ENCODE assay signal across 7 cellular contexts in the genomic region with DNA sequence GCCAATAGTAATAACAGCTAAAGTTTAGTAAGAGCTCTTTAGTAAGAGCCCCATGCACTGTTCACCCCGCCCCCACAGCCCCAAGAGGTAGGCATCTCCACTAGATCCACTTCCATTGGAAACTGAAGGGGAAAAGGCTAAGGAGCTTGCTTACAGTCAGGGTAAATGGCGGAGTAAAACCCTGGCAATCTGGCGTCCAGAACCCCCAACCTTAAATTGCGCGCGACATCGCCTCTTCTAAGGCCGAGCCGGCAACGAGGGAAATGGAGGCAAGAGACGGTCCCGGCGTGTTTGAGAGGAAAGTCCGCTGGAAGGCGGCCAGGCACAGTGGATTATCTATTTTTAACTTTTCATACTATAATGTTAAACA. TPM values are rescaled to one million over a fixed set of nuclear protein-coding genes. Genes with fewer than 3 reads are reported as not detected.
DNase-seq lines count a peak whose midpoint lies in the region; ATAC-seq and TF ChIP-seq lines count a peak whose summit lies in the region.

No MANE protein-coding gene starts in this region.

- ATAC-seq in GM21528 (IDR thresholded peaks at IDR 0.05; ENCODE audit: low FRiP score, unreplicated experiment) = peak; percentile 19
- ATAC-seq in natural killer cell treated with Interleukin-12 subunit alpha and Interleukin-12 subunit beta and Interleukin-15 and Interleukin-18, amount 100 ng/mL, for 72 hours = peak; percentile 39 to 48

- peak overlapping the region; percentile 94 to 96 for H3K27ac Mint-ChIP-seq in natural killer cell treated with Interleukin-12 subunit alpha and Interleukin-12 subunit beta and Interleukin-15 and Interleukin-18, amount 100 ng/mL, for 72 hours

- no peaks in the 10 kb centered on the region for H3K27me3 Mint-ChIP-seq in natural killer cell treated with Interleukin-12 subunit alpha and Interleukin-12 subunit beta and Interleukin-15 and Interleukin-18, amount 100 ng/mL, for 72 hours

- no peaks in the 10 kb centered on the region for H3K36me3 Mint-ChIP-seq in natural killer cell treated with Interleukin-12 subunit alpha and Interleukin-12 subunit beta and Interleukin-15 and Interleukin-18, amount 100 ng/mL, for 72 hours

- no peak for TF ChIP-seq CTCF in GM12864 (IDR thresholded peaks at IDR 0.05; ENCODE audit: low read depth, low read length, missing control alignments)
- TF ChIP-seq CTCF in epithelial cell of proximal tubule (conservative IDR thresholded peaks at IDR 0.05; ENCODE audit: low read depth, low read length) = no peak

- H3K4me3 Mint-ChIP-seq in natural killer cell treated with Interleukin-12 subunit alpha and Interleukin-12 subunit beta and Interleukin-15 and Interleukin-18, amount 100 ng/mL, for 72 hours = peak overlapping the region; percentile 96

- DNase-seq in GM12864 (ENCODE audit: low read depth) (no peak), HT1080 (ENCODE audit: low read depth) (peak; percentile 8), SKM-1 treated with dmso at 0.1 percent for 144 hours (lab: John Stamatoyannopoulos, UW; ENCODE audit: unreplicated experiment) (peak; percentile 39), epithelial cell of proximal tubule (ENCODE audit: low read depth) (no peak), epidermal melanocyte (ENCODE audit: insufficient read length, low spot score) (no peak)
- no peak for DNase-seq in natural killer cell treated with Interleukin-12 subunit alpha and Interleukin-12 subunit beta and Interleukin-15 and Interleukin-18, amount 100 ng/mL, for 72 hours (ENCODE audit: low spot score)

- H3K9me3 Mint-ChIP-seq in natural killer cell treated with Interleukin-12 subunit alpha and Interleukin-12 subunit beta and Interleukin-15 and Interleukin-18, amount 100 ng/mL, for 72 hours = no peaks in the 10 kb centered on the region

- H3K4me1 Mint-ChIP-seq in natural killer cell treated with Interleukin-12 subunit alpha and Interleukin-12 subunit beta and Interleukin-15 and Interleukin-18, amount 100 ng/mL, for 72 hours (ENCODE audit: low read depth in 2 of 2) = peaks cover 18 to 29% of the 10 kb centered on the region in 2 donors

- H3K4me3 ChIP-seq in GM12864 (ENCODE audit: low read depth, low read length) = peak overlapping the region; percentile 81
- peak overlapping the region; percentile 99 for H3K4me3 ChIP-seq in epithelial cell of proximal tubule (ENCODE audit: low read depth, low read length)

RNA-seq across cellular contexts. Expression of gene C3orf38, which starts 0.6 kb away (rescaled TPM):
- total RNA-seq in HT1080 (2014; rRNA removed; shearing (Covaris generic)) = 25.9 and 30.7 TPM in 2 replicates
- 14.3 and 16.3 TPM in 2 replicates for polyA plus RNA-seq in HT1080 (2015; cell fraction: cytosol; rRNA removed)
- 14.1 and 15.2 TPM in 2 replicates for polyA plus RNA-seq in HT1080 (2015; cell fraction: nucleus; rRNA removed)
- total RNA-seq in epithelial cell of proximal tubule = 15.3 and 16.5 TPM in 2 replicates
- total RNA-seq in natural killer cell treated with Interleukin-12 subunit alpha and Interleukin-12 subunit beta and Interleukin-15 and Interleukin-18, amount 100 ng/mL, for 72 hours = 10 to 100 TPM; 22.5 to 35.1 TPM

Comparison
In these comparisons a context has a peak if more than half of its experiments do, and no peak if none do; other contexts are left out.
1. DNase-seq: peak in HT1080 (single experiment) and SKM-1 treated with dmso at 0.1 percent for 144 hours (single experiment); none in GM12864 (single experiment), epithelial cell of proximal tubule (single experiment), natural killer cell treated with Interleukin-12 subunit alpha and Interleukin-12 subunit beta and Interleukin-15 and Interleukin-18, amount 100 ng/mL, for 72 hours (single experiment) and epidermal melanocyte (single experiment).